12 cellular contexts compared by ENCODE assay signal in the genomic region with DNA sequence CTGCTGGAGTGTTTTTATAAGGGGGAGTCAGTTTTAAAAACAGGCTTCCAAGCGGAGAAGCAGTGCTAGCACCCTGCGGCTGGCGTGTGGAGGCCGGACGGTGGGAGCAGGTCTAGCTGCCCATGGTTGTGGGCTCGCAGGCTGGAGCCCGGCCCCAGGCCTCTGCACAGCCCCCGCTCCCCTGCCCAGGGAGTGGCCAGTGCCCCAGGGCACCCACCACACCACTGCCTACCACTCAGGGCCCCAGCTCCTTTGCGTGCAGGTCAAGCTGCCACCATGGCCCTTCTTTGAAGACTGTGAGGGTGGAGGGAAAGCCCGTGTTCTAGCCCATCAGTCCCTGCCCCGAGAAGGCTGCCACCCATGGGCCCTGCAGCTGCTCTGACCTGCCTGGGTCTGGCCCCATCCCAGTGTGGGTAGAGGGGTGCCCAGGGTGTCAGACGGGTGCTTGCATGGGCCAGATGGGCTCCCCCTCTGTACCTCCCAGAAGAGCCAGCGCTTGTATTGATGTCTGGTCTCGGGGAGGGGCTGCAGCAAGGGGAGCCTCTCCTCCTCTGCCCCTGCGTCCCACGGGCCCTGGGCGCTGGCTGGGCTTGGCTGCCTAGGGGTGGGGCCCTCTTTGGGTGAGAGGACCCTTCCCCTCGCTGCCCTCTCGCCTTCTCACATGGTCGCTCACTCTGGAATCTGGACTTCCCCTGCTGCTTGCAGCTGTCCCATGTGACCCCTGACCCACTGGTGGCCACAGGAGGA. TPM values are rescaled to one million over a fixed set of nuclear protein-coding genes. Genes with fewer than 3 reads are reported as not detected.
DNase-seq lines count a peak whose midpoint lies in the region; ATAC-seq, FAIRE-seq and TF ChIP-seq lines count a peak whose summit lies in the region.
"Had no signal": no experiment of that assay in that cellular context is flagged by ENCODE, and none has a peak within 500 bp of the region (broad histone marks: within the 10 kb centered on the region; RNA-seq: fewer than 3 reads in every experiment).

No MANE protein-coding gene starts in this region.

- H3K9me3 Mint-ChIP-seq in Calu3 (ENCODE audit: low read depth, unreplicated experiment) (no peaks in the 10 kb centered on the region), nephron progenitor cell (no peaks in the 10 kb centered on the region)

- H3K4me2 ChIP-seq in K562 (ENCODE audit: insufficient read depth, low read length) = no peak overlapping the region

- H3K27ac Mint-ChIP-seq in Calu3 (ENCODE audit: unreplicated experiment) (peak overlapping the region; percentile 50), nephron progenitor cell (peak overlapping the region; percentile 73)

- in situ Hi-C loops in K562 (cut with MboI) = no loop called here

- H3K4me3 Mint-ChIP-seq in Calu3 (ENCODE audit: low read depth, unreplicated experiment) = peak overlapping the region; percentile 6
- peak overlapping the region; percentile 28 for H3K4me3 Mint-ChIP-seq in nephron progenitor cell

- no TSS peak for BruUV-seq in Calu3 (replicated peaks; lab: Mats Ljungman, UMichigan)
- no TSS peak for BruUV-seq in K562 (replicated peaks; lab: Mats Ljungman, UMichigan)

- TF ChIP-seq EP300 in K562 (IDR thresholded peaks at IDR 0.05; ENCODE audit: low read length) = no peak
- no peak for TF ChIP-seq EP300 in gastroesophageal sphincter (IDR thresholded peaks at IDR 0.05)

- H3K9me3 ChIP-seq in K562 (replicated peaks; ENCODE audit: control insufficient read depth, insufficient read depth, low read depth, low read length) = no peaks in the 10 kb centered on the region
- no peaks in the 10 kb centered on the region for H3K9me3 ChIP-seq in gastroesophageal sphincter

- H3K4me1 Mint-ChIP-seq in Calu3 (ENCODE audit: low read depth, unreplicated experiment) (peaks cover 8% of the 10 kb centered on the region), nephron progenitor cell (peaks cover 38% of the 10 kb centered on the region)

- H3K4me3 ChIP-seq in K562 (no peak overlapping the region), gastroesophageal sphincter (no peak overlapping the region)

- H2AFZ ChIP-seq in K562 (ENCODE audit: low read depth, low read length) = no peak overlapping the region

- no peak for TF ChIP-seq RAD21 in K562 (CRISPR knock-in tag; conservative IDR thresholded peaks at IDR 0.05 in 1 of 2, IDR thresholded peaks at IDR 0.05 in 1 of 2)

- no peak for ATAC-seq in K562
- ATAC-seq in gastroesophageal sphincter = no peak

- H3K36me3 Mint-ChIP-seq in Calu3 (ENCODE audit: insufficient read depth, unreplicated experiment) (peaks cover 88% of the 10 kb centered on the region), nephron progenitor cell (ENCODE audit: low read depth) (peaks cover 7% of the 10 kb centered on the region)

- H3K36me3 ChIP-seq in K562 (ENCODE audit: control insufficient read depth, insufficient read depth, low read length) = peaks cover 32% of the 10 kb centered on the region; the same call in 2 of the 3 replicates
- H3K36me3 ChIP-seq in gastroesophageal sphincter = peaks cover 0 to 57% of the 10 kb centered on the region in 2 donors

- H3K27me3 ChIP-seq in K562 (ENCODE audit: control insufficient read depth in 2 of 2, insufficient read depth in 2 of 2, low read length in 2 of 2) = no peaks in the 10 kb centered on the region
- H3K27me3 ChIP-seq in gastroesophageal sphincter = no peaks in the 10 kb centered on the region

- H3K27ac ChIP-seq in C4-2B (peak overlapping the region; percentile 97), K562 (ENCODE audit: extremely low read depth, low read depth, low read length) (no peak overlapping the region), gastroesophageal sphincter (peak overlapping the region in 1 of 4 donors; percentile 96)

- POLR2A ChIA-PET in K562 (lab: Yijun Ruan, JAX) = interaction anchor here (0.5 to 1.1 kb wide), 3 partner anchors 9 to 1657 kb away, joined by 3 to 4 read pairs (median 3); no protein-coding TSS in a partner anchor

- intact Hi-C loops in Calu3 (cut with micrococcal nuclease; ENCODE audit: unreplicated experiment) = no loop called here
- intact Hi-C loops in K562 (cut with micrococcal nuclease) = no loop called here

- H3K9me1 ChIP-seq in K562 (ENCODE audit: control insufficient read depth, insufficient read depth, low read length) = peaks cover 3% of the 10 kb centered on the region

- no peaks in the 10 kb centered on the region for H3K27me3 Mint-ChIP-seq in Calu3 (ENCODE audit: unreplicated experiment)
- H3K27me3 Mint-ChIP-seq in nephron progenitor cell (ENCODE audit: low read depth, poor library complexity) = no peaks in the 10 kb centered on the region

- no peak for FAIRE-seq in K562 (lab: Jason Lieb, UNC)
- FAIRE-seq: islet of Langerhans, RCC 7860 had no signal

- no peak for DNase-seq in Calu3
- no peak for DNase-seq in K562 (ENCODE audit: extremely low read depth in 1 of 4, low spot score in 3 of 4)
- no peak for DNase-seq in nephron progenitor cell
- no peak for DNase-seq in NK-92 (lab: John Stamatoyannopoulos, UW; ENCODE audit: unreplicated experiment)
- no peak for DNase-seq in stimulated activated CD4-positive, alpha-beta T cell treated with anti-CD3 and anti-CD28 coated beads, Interleukin-12 subunit alpha, Interleukin-12 subunit beta, amount 100 ng/mL, for 4 hours
- DNase-seq: activated gamma-delta T cell treated with Interleukin-2 at 50 U/mL for 16 hours; NCI-H446 treated with DMSO at 0.1 percent for 48 hours; stimulated activated CD4-positive, alpha-beta T cell treated with anti-CD3 and anti-CD28 coated beads, Interleukin-4, amount 100 ng/mL, for 24 hours had no signal

- peak overlapping the region in 1 of 2 experiments; percentile 58; a peak in 2 of 4 replicates for H3K9ac ChIP-seq in K562 (ENCODE audit: insufficient read depth in 1 of 2, low read depth in 2 of 2, low read length in 2 of 2)

- peaks cover 8% of the 10 kb centered on the region; the same call in 1 of the 2 replicates for H4K20me1 ChIP-seq in K562 (replicated peaks; ENCODE audit: control insufficient read depth, insufficient read depth, low read length)

- CTCF ChIA-PET in Calu3 (lab: Charles Lee) (no interaction called here), K562 (lab: Yijun Ruan, JAX; ENCODE audit: low intra/inter-chr PET ratio) (no interaction called here)

- H3K79me2 ChIP-seq in K562 (ENCODE audit: control insufficient read depth, insufficient read depth, low read length) = peaks cover 12% of the 10 kb centered on the region

- H3K4me1 ChIP-seq in K562 (replicated peaks in 1 of 2; ENCODE audit: control insufficient read depth in 2 of 2, insufficient read depth in 2 of 2, low read length in 2 of 2) (peaks cover 0 to 68% of the 10 kb centered on the region in 2 experiments; a peak in 3 of 5 replicates), gastroesophageal sphincter (peaks cover 0 to 40% (median 18%) of the 10 kb centered on the region in 3 donors)

- TF ChIP-seq POLR2A in K562 (conservative IDR thresholded peaks at IDR 0.05) (no peak), gastroesophageal sphincter (IDR thresholded peaks at IDR 0.05) (no peak)

- 85% methylated on average over 18 of the region's 20 CpGs for WGBS in K562 (ENCODE audit: insufficient coverage, low coverage, missing lambda C conversion rate)
- 61 to 70% methylated on average over 4 to 6 of the region's 20 CpGs for WGBS in gastroesophageal sphincter (ENCODE audit: low coverage in 1 of 2), 2 donors

- TF ChIP-seq CTCF in C4-2B (conservative IDR thresholded peaks at IDR 0.05) = no peak
- TF ChIP-seq CTCF in Calu3 (IDR thresholded peaks at IDR 0.05; ENCODE audit: unreplicated experiment) = no peak
- TF ChIP-seq CTCF in K562 (IDR thresholded peaks at IDR 0.05 in 2 of 3, conservative IDR thresholded peaks at IDR 0.05 in 1 of 3; ENCODE audit: insufficient read depth in 2 of 3, low read depth in 1 of 3, low read length in 3 of 3) = no peak
- no peak for TF ChIP-seq CTCF in nephron progenitor cell (IDR thresholded peaks at IDR 0.05)
- TF ChIP-seq CTCF in gastroesophageal sphincter (IDR thresholded peaks at IDR 0.05) = no peak

RNA-seq across cellular contexts. Expression of a gene that starts 1.5 kb away (rescaled TPM):
- total RNA-seq in Calu3 (2022) = 30.6 and 32.6 TPM in 2 replicates
- total RNA-seq in K562 (2011; cell fraction: chromatin; rRNA removed; ENCODE audit: low replicate concordance) = 12.3 and 32.4 TPM in 2 replicates
- 30.5 and 32.1 TPM in 2 replicates for total RNA-seq in K562 (2011; cell fraction: nucleolus; rRNA removed)
- total RNA-seq in K562 (2011; cell fraction: nucleoplasm; rRNA removed) = 19.6 TPM in 2 replicates
- total RNA-seq in K562 (2014; rRNA removed) = 35.7 and 37.0 TPM in 2 replicates
- 5.9 and 8.6 TPM in 2 replicates for total RNA-seq in K562 (2014; rRNA removed; fragmentation: Illumina TruSeq; extraction: Trizol)
- total RNA-seq in K562 (2015; rRNA removed; fragmentation: Illumina TruSeq; extraction: Trizol) = 13.7 and 13.8 TPM in 2 replicates
- 33.1 and 34.9 TPM in 2 replicates for total RNA-seq in K562 (2021)
- polyA plus RNA-seq in K562 (2011; rRNA removed) = 14.6 and 20.1 TPM in 2 replicates
- polyA plus RNA-seq in K562 (2011; cell fraction: cytosol; rRNA removed) = 25.7 and 57.0 TPM in 2 replicates
- 28.9 and 31.1 TPM in 2 replicates for polyA plus RNA-seq in K562 (2011; cell fraction: nucleus; rRNA removed)
- polyA plus RNA-seq in K562 (2012) = 18.7 and 22.2 TPM in 2 replicates
- 10.1 and 14.7 TPM in 2 replicates for polyA plus RNA-seq in K562 (2014; fragmentation: Illumina TruSeq; extraction: Trizol)
- 1 to 10 TPM; 1.4 to 1.9 TPM for polyA plus RNA-seq in K562 (2014; fragmentation: Nextera tagmentation; extraction: Ambion mirVana)
- 37.6 and 39.9 TPM in 2 replicates for polyA plus RNA-seq in K562 (2014; rRNA removed)
- 4.1 and 5.1 TPM in 2 replicates for polyA minus RNA-seq in K562 (2011; rRNA and poly(A)+ RNA removed)
- 7.0 and 11.2 TPM in 2 replicates for polyA minus RNA-seq in K562 (2011; cell fraction: cytosol; rRNA and poly(A)+ RNA removed)
- 10.1 and 11.6 TPM in 2 replicates for polyA minus RNA-seq in K562 (2011; cell fraction: nucleus; rRNA and poly(A)+ RNA removed)
- total RNA-seq in gastroesophageal sphincter = 10 to 100 TPM; 14.8 to 26.3 (median 21.4) TPM

RNA-seq across cellular contexts. Expression of a gene that starts 42.2 kb away (rescaled TPM):
- total RNA-seq in Calu3 (2022) (44.7 and 46.9 TPM in 2 replicates), K562 (2014; rRNA removed) (21.5 and 21.9 TPM in 2 replicates), K562 (2014; rRNA removed; fragmentation: Illumina TruSeq; extraction: Trizol) (8.0 and 12.0 TPM in 2 replicates), K562 (2015; rRNA removed; fragmentation: Illumina TruSeq; extraction: Trizol) (14.8 and 15.6 TPM in 2 replicates), K562 (2021) (22.1 and 25.7 TPM in 2 replicates), gastroesophageal sphincter (10 to 100 TPM; 23.3 to 47.8 (median 27.6) TPM)
- total RNA-seq in K562 (2011; cell fraction: chromatin; rRNA removed; ENCODE audit: low replicate concordance) = 131 and 242 TPM in 2 replicates
- 131 and 135 TPM in 2 replicates for total RNA-seq in K562 (2011; cell fraction: nucleolus; rRNA removed)
- total RNA-seq in K562 (2011; cell fraction: nucleoplasm; rRNA removed) = 120 and 128 TPM in 2 replicates
- polyA plus RNA-seq in K562 (2011; rRNA removed) (17.2 and 21.5 TPM in 2 replicates), K562 (2014; fragmentation: Illumina TruSeq; extraction: Trizol) (9.3 and 11.4 TPM in 2 replicates), K562 (2014; fragmentation: Nextera tagmentation; extraction: Ambion mirVana) (under 1 TPM; 0.43 to 0.66 TPM), K562 (2014; rRNA removed) (23.4 and 23.7 TPM in 2 replicates)
- 15.2 and 18.4 TPM in 2 replicates for polyA plus RNA-seq in K562 (2011; cell fraction: cytosol; rRNA removed)
- 68.8 and 84.5 TPM in 2 replicates for polyA plus RNA-seq in K562 (2011; cell fraction: nucleus; rRNA removed)
- 11.9 and 13.9 TPM in 2 replicates for polyA plus RNA-seq in K562 (2012)
- polyA minus RNA-seq in K562 (2011; rRNA and poly(A)+ RNA removed) = 29.5 and 35.6 TPM in 2 replicates
- polyA minus RNA-seq in K562 (2011; cell fraction: cytosol; rRNA and poly(A)+ RNA removed) = 11.2 and 13.6 TPM in 2 replicates
- polyA minus RNA-seq in K562 (2011; cell fraction: nucleus; rRNA and poly(A)+ RNA removed) = 34.1 and 41.4 TPM in 2 replicates

RNA-seq across cellular contexts. Expression of a gene that starts 42.5 kb away (rescaled TPM):
- total RNA-seq in Calu3 (2022) (0.27 and 1.8 TPM in 2 replicates), K562 (2014; rRNA removed) (not detected in 2 replicates), K562 (2014; rRNA removed; fragmentation: Illumina TruSeq; extraction: Trizol) (not detected in 2 replicates), K562 (2015; rRNA removed; fragmentation: Illumina TruSeq; extraction: Trizol) (not detected in 2 replicates), K562 (2021) (not detected in 2 replicates), gastroesophageal sphincter (under 1 TPM; 0.54 to 0.89 (median 0.65) TPM)
- total RNA-seq in K562 (2011; cell fraction: chromatin; rRNA removed; ENCODE audit: low replicate concordance) = 0.19 TPM in 1 of 2 replicates, not detected in the other
- 0.33 and 0.39 TPM in 2 replicates for total RNA-seq in K562 (2011; cell fraction: nucleolus; rRNA removed)
- 0.15 TPM in 2 replicates for total RNA-seq in K562 (2011; cell fraction: nucleoplasm; rRNA removed)
- polyA plus RNA-seq in K562 (2011; rRNA removed) (0.04 and 0.11 TPM in 2 replicates), K562 (2014; fragmentation: Illumina TruSeq; extraction: Trizol) (0.10 TPM in 1 of 2 replicates, not detected in the other), K562 (2014; fragmentation: Nextera tagmentation; extraction: Ambion mirVana) (not detected), K562 (2014; rRNA removed) (0.12 TPM in 1 of 2 replicates, not detected in the other)
- polyA plus RNA-seq in K562 (2011; cell fraction: cytosol; rRNA removed) = 0.07 and 0.10 TPM in 2 replicates
- 0.07 and 0.40 TPM in 2 replicates for polyA plus RNA-seq in K562 (2011; cell fraction: nucleus; rRNA removed)
- 0.16 and 0.26 TPM in 2 replicates for polyA plus RNA-seq in K562 (2012)
- not detected in 2 replicates for polyA minus RNA-seq in K562 (2011; rRNA and poly(A)+ RNA removed)
- polyA minus RNA-seq in K562 (2011; cell fraction: cytosol; rRNA and poly(A)+ RNA removed) = not detected in 2 replicates
- polyA minus RNA-seq in K562 (2011; cell fraction: nucleus; rRNA and poly(A)+ RNA removed) = 0.33 TPM in 1 of 2 replicates, not detected in the other
